8 cellular contexts compared by ENCODE assay signal in the genomic region with DNA sequence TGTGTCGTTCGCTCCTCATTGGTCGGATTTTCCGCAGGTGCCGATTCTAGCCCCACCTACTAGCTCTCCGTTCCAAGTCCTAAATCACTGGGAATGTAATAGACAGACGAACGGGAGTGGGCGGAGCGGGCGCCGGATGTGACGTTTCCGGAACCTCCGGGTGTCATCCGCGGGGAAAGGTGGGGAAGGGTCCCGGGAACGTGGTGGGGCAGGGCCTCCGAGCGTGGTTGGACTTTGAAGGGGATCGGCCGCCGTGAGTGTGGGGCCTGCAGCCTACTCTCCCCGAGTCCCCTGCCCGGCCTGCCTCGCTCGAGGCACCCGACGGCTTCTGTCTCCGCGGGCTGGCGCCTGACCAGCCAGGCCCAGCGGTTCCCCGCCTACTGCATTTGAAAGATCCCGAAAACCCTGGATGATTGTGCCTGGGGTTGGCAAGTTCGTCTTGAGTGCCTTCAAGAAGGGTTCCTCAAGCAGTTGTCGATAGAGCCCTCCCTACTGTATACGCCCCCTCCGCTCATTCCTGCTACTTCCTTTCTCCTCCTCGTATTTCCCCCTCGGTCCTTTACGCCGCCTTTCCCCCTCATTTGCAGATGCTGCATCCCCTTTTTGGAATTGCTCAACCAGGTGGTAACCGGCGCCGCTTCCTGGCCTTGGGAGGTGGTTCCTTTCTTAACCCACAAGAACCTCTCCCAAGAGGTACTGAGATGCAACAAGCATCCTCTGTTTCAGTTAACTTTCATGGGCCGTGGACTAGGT. TPM values are rescaled to one million over a fixed set of nuclear protein-coding genes. Genes with fewer than 3 reads are reported as not detected.
DNase-seq lines count a peak whose midpoint lies in the region; ATAC-seq, FAIRE-seq and TF ChIP-seq lines count a peak whose summit lies in the region.

A gene (plus strand): TSS at position 144 of the 753 bp plus-strand sequence. CDS start 1,896 bp downstream, outside the sequence.

- H3K9ac ChIP-seq in astrocyte (ENCODE audit: low read length) = peak within 1 kb of the TSS; percentile 89

- H3K4me1 Mint-ChIP-seq in astrocyte (ENCODE audit: low read depth, unreplicated experiment) = peaks cover 30% of the 10 kb centered on the region

- under 1% methylated on average over 48 of the region's 48 CpGs for WGBS in right cardiac atrium

- H3K4me3 Mint-ChIP-seq in astrocyte (ENCODE audit: unreplicated experiment) = peak within 1 kb of the TSS; percentile 94

- peaks cover 7% of the 10 kb centered on the region for H3K36me3 Mint-ChIP-seq in astrocyte (ENCODE audit: low read depth, unreplicated experiment)

- peaks cover 31% of the 10 kb centered on the region for H3K4me1 ChIP-seq in astrocyte (ENCODE audit: insufficient read depth, low read length)
- H3K4me1 ChIP-seq in right cardiac atrium (ENCODE audit: control insufficient read depth, insufficient read depth, low read length) = peaks cover 3% of the 10 kb centered on the region
- peaks cover 0 to 5% of the 10 kb centered on the region in 2 donors for H3K4me1 ChIP-seq in uterus

- peak within 1 kb of the TSS; percentile 91 for H3K4me2 ChIP-seq in astrocyte (ENCODE audit: low read length)

- H3K36me3 ChIP-seq in astrocyte (ENCODE audit: insufficient read depth, low read length) (no peaks in the 10 kb centered on the region), uterus (no peaks in the 10 kb centered on the region)

- peak; percentile 96 for DNase-seq in NCI-H2029 (lab: John Stamatoyannopoulos, UW)
- DNase-seq in T-helper 22 cell (ENCODE audit: low read depth) = peak; percentile 88
- peak; percentile 88 for DNase-seq in astrocyte (ENCODE audit: low read depth)
- DNase-seq in right cardiac atrium = peak; percentile 96 to 99 (median 98)
- DNase-seq in pulmonary artery endothelial cell (ENCODE audit: low read depth, low spot score) = peak; percentile 88
- peak; percentile 95 to 98 for DNase-seq in uterus

- H3K79me2 ChIP-seq in astrocyte (ENCODE audit: insufficient read depth, low read length) = peaks cover 20% of the 10 kb centered on the region

- H2AFZ ChIP-seq in astrocyte (ENCODE audit: low read depth, low read length) = peak within 1 kb of the TSS; percentile 73

- H3K9me3 Mint-ChIP-seq in astrocyte (ENCODE audit: unreplicated experiment) = no peaks in the 10 kb centered on the region

- FAIRE-seq in astrocyte (lab: Jason Lieb, UNC) = no peak

- H3K27ac ChIP-seq in astrocyte (ENCODE audit: low read depth, low read length) (peak within 1 kb of the TSS; percentile 92), right cardiac atrium (ENCODE audit: low read length) (peak within 1 kb of the TSS; percentile 93), uterus (peak within 1 kb of the TSS; percentile 97 to 98)

- peak; percentile 78 for TF ChIP-seq POLR2A in GM18505 (IDR thresholded peaks at IDR 0.05; ENCODE audit: borderline replicate concordance, extremely low read depth, insufficient read depth, insufficient read length)
- TF ChIP-seq POLR2A in uterus (IDR thresholded peaks at IDR 0.05) = peak; percentile 60 to 91

- peak within 1 kb of the TSS; percentile 69 for H3K27ac Mint-ChIP-seq in astrocyte (ENCODE audit: unreplicated experiment)

- H3K4me3 ChIP-seq in astrocyte (ENCODE audit: insufficient read depth, low read depth, low read length) = peak within 1 kb of the TSS; percentile 70
- H3K4me3 ChIP-seq in right cardiac atrium (ENCODE audit: low read length) = peak within 1 kb of the TSS; percentile 73
- H3K4me3 ChIP-seq in uterus = peak within 1 kb of the TSS; percentile 82 to 90

- TF ChIP-seq CTCF in astrocyte (IDR thresholded peaks at IDR 0.05; ENCODE audit: insufficient read depth, low read depth, low read length) = no peak
- TF ChIP-seq CTCF in uterus (IDR thresholded peaks at IDR 0.05) = no peak

- H3K27me3 Mint-ChIP-seq in astrocyte (ENCODE audit: low read depth, unreplicated experiment) = peaks cover 2% of the 10 kb centered on the region

- H3K27me3 ChIP-seq in astrocyte (ENCODE audit: insufficient read depth, low read length) (no peaks in the 10 kb centered on the region), right cardiac atrium (ENCODE audit: control insufficient read depth, insufficient read depth) (no peaks in the 10 kb centered on the region), uterus (no peaks in the 10 kb centered on the region)

- intact Hi-C loops in right cardiac atrium (cut with DNase I) (loop anchor here in 1 of 4 donors (10.0 kb wide), 3 partner anchors 96 to 506 kb away; a partner anchor contains a TSS), uterus (cut with DNase I; ENCODE audit: low total_unique reads) (no loop called here)

- ATAC-seq in GM18505 (IDR thresholded peaks at IDR 0.05; ENCODE audit: unreplicated experiment) (peak; percentile 86), HG02973 (IDR thresholded peaks at IDR 0.05; ENCODE audit: unreplicated experiment) (peak; percentile 70), right cardiac atrium (peak; percentile 98 to 99)

- H3K9me3 ChIP-seq in astrocyte (ENCODE audit: insufficient read depth, low read depth, low read length) = no peaks in the 10 kb centered on the region
- no peaks in the 10 kb centered on the region for H3K9me3 ChIP-seq in right cardiac atrium (ENCODE audit: control insufficient read depth, low read length)
- no peaks in the 10 kb centered on the region for H3K9me3 ChIP-seq in uterus

- H4K20me1 ChIP-seq in astrocyte (ENCODE audit: insufficient read depth, low read length) = no peaks in the 10 kb centered on the region

RNA-seq across cellular contexts. Expression of the gene that starts here (rescaled TPM):
- total RNA-seq in astrocyte (46.1 and 46.5 TPM in 2 replicates), right cardiac atrium (10 to 100 TPM; 33.6 to 48.0 (median 41.3) TPM), pulmonary artery endothelial cell (14.0 and 21.3 TPM in 2 replicates), uterus (100 to 1,000 TPM in 1 of 4 donors, 10 to 100 TPM in 3; 31.8 to 115 (median 43.7) TPM)
- polyA plus RNA-seq in right cardiac atrium = 36.0 TPM

Comparison
In these comparisons a context has a peak if more than half of its experiments do, and no peak if none do; other contexts are left out.
1. Peak in every context shown above with its lines: DNase-seq, ATAC-seq, H3K4me3 ChIP-seq and H3K27ac ChIP-seq.